ENCODE assay signal across 33 cellular contexts in genomic region chr5:178486305-178486704, GRCh38.
A peak's percentile ranks its signal among the peaks of the same experiment; 100 is the strongest.
DNase-seq lines count a peak whose midpoint lies in the region; FAIRE-seq and TF ChIP-seq lines count a peak whose summit lies in the region.
"Had no signal": no experiment of that assay in that cellular context is flagged by ENCODE, and none has a peak within 500 bp of the region (broad histone marks: within the 10 kb centered on the region; RNA-seq: fewer than 3 reads in every experiment).

No MANE protein-coding gene starts in this region.

- peaks cover 65% of the 10 kb centered on the region for H3K4me1 Mint-ChIP-seq in dendritic cell treated with granulocyte-macrophage colony-stimulating factor and Interleukin-4, amounts not matched to agents 40 ng/mL and 50 ng/mL, for 4 days (ENCODE audit: low read depth)
- H3K4me1 Mint-ChIP-seq in neural progenitor cell = peaks cover 35% of the 10 kb centered on the region

- no peak for TF ChIP-seq CTCF in NB4 (IDR thresholded peaks at IDR 0.05; ENCODE audit: low read depth, low read length)
- TF ChIP-seq CTCF in neural progenitor cell (IDR thresholded peaks at IDR 0.05) = no peak
- TF ChIP-seq CTCF in D721Med (IDR thresholded peaks at IDR 0.05; ENCODE audit: insufficient read depth, missing control alignments) = no peak

- 0 out of 22 replicates have a peak, but pooled peaks cover 0 to 5% (median 0%) of the 10 kb centered on the region in 11 experiments for H3K36me3 ChIP-seq in BLaER1 treated with 17β-estradiol and CSF1 and Interleukin-3, amounts not matched to agents 10 nM and 100 nM
- H3K36me3 ChIP-seq in neural progenitor cell = no peaks in the 10 kb centered on the region
- H3K36me3 ChIP-seq: cardiac muscle cell, ovary, SJCRH30, WERI-Rb-1 had no signal

- H3K36me3 Mint-ChIP-seq in dendritic cell treated with granulocyte-macrophage colony-stimulating factor and Interleukin-4, amounts not matched to agents 40 ng/mL and 50 ng/mL, for 4 days (ENCODE audit: low read depth) = no peaks in the 10 kb centered on the region
- H3K36me3 Mint-ChIP-seq in neural progenitor cell = peaks cover 6% of the 10 kb centered on the region
- H3K36me3 Mint-ChIP-seq: activated CD8-positive, alpha-beta memory T cell treated with anti-CD3 and anti-CD28 coated beads, Interleukin-2, amount 10 ng/mL, durations not matched to agents 7 days and 5 days; CD8-positive, alpha-beta memory T cell; naive B cell had no signal

- H4K20me1 ChIP-seq in BLaER1 treated with 17β-estradiol and CSF1 and Interleukin-3, amounts not matched to agents 10 nM and 100 nM = no peaks in the 10 kb centered on the region
- H4K20me1 ChIP-seq in neural progenitor cell (ENCODE audit: low read depth) = no peaks in the 10 kb centered on the region

- peak overlapping the region; percentile 74 for H3K27ac Mint-ChIP-seq in dendritic cell treated with granulocyte-macrophage colony-stimulating factor and Interleukin-4, amounts not matched to agents 40 ng/mL and 50 ng/mL, for 4 days
- peak overlapping the region; percentile 2 for H3K27ac Mint-ChIP-seq in neural progenitor cell
- H3K27ac Mint-ChIP-seq: activated CD4-positive, alpha-beta T cell treated with anti-CD3 and anti-CD28 coated beads, Interleukin-2, amount 10 ng/mL, durations not matched to agents 7 days and 5 days; activated CD8-positive, alpha-beta memory T cell treated with anti-CD3 and anti-CD28 coated beads, Interleukin-2, amount 10 ng/mL, durations not matched to agents 7 days and 5 days; activated naive CD8-positive, alpha-beta T cell treated with anti-CD3 and anti-CD28 coated beads for 36 hours; mesothelial cell of epicardium; naive B cell; stimulated activated naive B cell treated with anti-CD40 and anti-IgM and Interleukin-4, amounts not matched to agents 10 μg/mL and 1 μg/mL and 100 μg/mL, for 72 hours had no signal

- no peaks in the 10 kb centered on the region for H3K79me2 ChIP-seq in neural progenitor cell (ENCODE audit: low read depth)

- peaks cover 8 to 20% (median 16%) of the 10 kb centered on the region in 11 experiments; a peak in 21 of 22 replicates for H3K9me3 ChIP-seq in BLaER1 treated with 17β-estradiol and CSF1 and Interleukin-3, amounts not matched to agents 10 nM and 100 nM (replicated peaks in 1 of 11)
- no peaks in the 10 kb centered on the region for H3K9me3 ChIP-seq in neural progenitor cell (ENCODE audit: low read depth)
- H3K9me3 ChIP-seq: ovary, SJCRH30 had no signal

- H3K4me3 Mint-ChIP-seq in dendritic cell treated with granulocyte-macrophage colony-stimulating factor and Interleukin-4, amounts not matched to agents 40 ng/mL and 50 ng/mL, for 4 days = peak overlapping the region; percentile 57
- H3K4me3 Mint-ChIP-seq in neural progenitor cell = no peak overlapping the region
- H3K4me3 Mint-ChIP-seq: activated CD4-positive, alpha-beta T cell treated with anti-CD3 and anti-CD28 coated beads, Interleukin-2, amount 10 ng/mL, durations not matched to agents 7 days and 5 days; activated CD8-positive, alpha-beta memory T cell treated with anti-CD3 and anti-CD28 coated beads, Interleukin-2, amount 10 ng/mL, durations not matched to agents 7 days and 5 days; activated naive CD8-positive, alpha-beta T cell treated with anti-CD3 and anti-CD28 coated beads for 36 hours; activated T-cell treated with anti-CD3 and anti-CD28 coated beads, Interleukin-2, amount 50 U/mL, for 4 hours; CD8-positive, alpha-beta memory T cell; mesothelial cell of epicardium; naive B cell; stimulated activated naive B cell treated with anti-CD40 and anti-IgM and Interleukin-4, amounts not matched to agents 10 μg/mL and 1 μg/mL and 100 μg/mL, for 72 hours had no signal

- DNase-seq in NB4 (ENCODE audit: low read depth) = peak; percentile 93
- no peak for DNase-seq in neural progenitor cell (ENCODE audit: low spot score)
- no peak for DNase-seq in activated CD4-positive, alpha-beta T cell treated with anti-CD3 and anti-CD28 coated beads for 48 hours
- no peak for DNase-seq in NCI-H2171 treated with DMSO at 0.1 percent for 48 hours (lab: John Stamatoyannopoulos, UW)
- no peak for DNase-seq in NK-92 treated with Interleukin-12 subunit alpha and Interleukin-12 subunit beta, amount 100 ng/mL, for 24 hours (lab: John Stamatoyannopoulos, UW)
- DNase-seq in D721Med (ENCODE audit: insufficient read length, low spot score) = no peak
- DNase-seq: activated CD4-positive, alpha-beta T cell treated with anti-CD3 and anti-CD28 coated beads, Interleukin-2, amount 10 ng/mL, durations not matched to agents 7 days and 5 days; activated CD8-positive, alpha-beta memory T cell treated with anti-CD3 and anti-CD28 coated beads, Interleukin-2, amount 10 ng/mL, durations not matched to agents 7 days and 5 days; activated gamma-delta T cell; activated naive CD8-positive, alpha-beta T cell treated with anti-CD3 and anti-CD28 coated beads for 36 hours; activated T-cell treated with anti-CD3 and anti-CD28 coated beads, Interleukin-2, amount 50 U/mL, for 4 hours; CD8-positive, alpha-beta memory T cell; effector memory CD4-positive, alpha-beta T cell; EL; GOT3; head of caudate nucleus; islet precursor cell; naive B cell; NCI-H1105 treated with DMSO at 0.1 percent for 48 hours; NCI-H1930; NCI-H524 treated with DMSO at 0.1 percent for 48 hours; ovary; SJCRH30; stimulated activated naive B cell treated with anti-CD40 and anti-IgM and Interleukin-4, amounts not matched to agents 10 μg/mL and 1 μg/mL and 100 μg/mL, for 72 hours; T1000; WERI-Rb-1 had no signal

- FAIRE-seq in D721Med (lab: Jason Lieb, UNC) = no peak
- FAIRE-seq: astrocyte, RCC 7860 had no signal

- H3K27ac ChIP-seq in BLaER1 treated with 17β-estradiol and CSF1 and Interleukin-3, amounts not matched to agents 10 nM and 100 nM = peak overlapping the region in 10 of 11 experiments; percentile 31 to 85 (median 76); a peak in 20 of 22 replicates
- H3K27ac ChIP-seq in neural progenitor cell = no peak overlapping the region
- H3K27ac ChIP-seq: cardiac muscle cell, coronary artery, ovary, SJCRH30, WERI-Rb-1 had no signal

- H3K4me1 ChIP-seq in BLaER1 treated with 17β-estradiol and CSF1 and Interleukin-3, amounts not matched to agents 10 nM and 100 nM = peaks cover 36 to 79% (median 59%) of the 10 kb centered on the region in 10 experiments
- H3K4me1 ChIP-seq in neural progenitor cell = peaks cover 32% of the 10 kb centered on the region
- H3K4me1 ChIP-seq: SJCRH30 had no signal

- no peaks in the 10 kb centered on the region for H3K9me3 Mint-ChIP-seq in dendritic cell treated with granulocyte-macrophage colony-stimulating factor and Interleukin-4, amounts not matched to agents 40 ng/mL and 50 ng/mL, for 4 days
- peaks cover 18% of the 10 kb centered on the region for H3K9me3 Mint-ChIP-seq in neural progenitor cell
- H3K9me3 Mint-ChIP-seq: activated CD4-positive, alpha-beta T cell treated with anti-CD3 and anti-CD28 coated beads, Interleukin-2, amount 10 ng/mL, durations not matched to agents 7 days and 5 days; activated T-cell treated with anti-CD3 and anti-CD28 coated beads, Interleukin-2, amount 50 U/mL, for 4 hours; CD8-positive, alpha-beta memory T cell had no signal

- no peaks in the 10 kb centered on the region for H3K27me3 ChIP-seq in BLaER1 treated with 17β-estradiol and CSF1 and Interleukin-3, amounts not matched to agents 10 nM and 100 nM
- no peaks in the 10 kb centered on the region for H3K27me3 ChIP-seq in neural progenitor cell
- H3K27me3 ChIP-seq: cardiac muscle cell, ovary, SJCRH30 had no signal

- peak overlapping the region in 3 of 10 experiments; percentile 6 to 24 (median 19); a peak in 5 of 20 replicates for H3K4me3 ChIP-seq in BLaER1 treated with 17β-estradiol and CSF1 and Interleukin-3, amounts not matched to agents 10 nM and 100 nM
- H3K4me3 ChIP-seq in NB4 (ENCODE audit: low read depth, low read length) (peak overlapping the region; percentile 88), neural progenitor cell (no peak overlapping the region)
- H3K4me3 ChIP-seq: cardiac muscle cell, coronary artery, ovary, SJCRH30 had no signal

- TF ChIP-seq POLR2A in NB4 (IDR thresholded peaks at IDR 0.05; ENCODE audit: extremely low read depth, insufficient read length) = peak; percentile 14

- intact Hi-C loops in dendritic cell treated with granulocyte-macrophage colony-stimulating factor and Interleukin-4, amounts not matched to agents 40 ng/mL and 50 ng/mL, for 4 days (cut with micrococcal nuclease) = no loop called here

- H3K27me3 Mint-ChIP-seq in dendritic cell treated with granulocyte-macrophage colony-stimulating factor and Interleukin-4, amounts not matched to agents 40 ng/mL and 50 ng/mL, for 4 days = peaks cover 9% of the 10 kb centered on the region
- peaks cover 8% of the 10 kb centered on the region for H3K27me3 Mint-ChIP-seq in neural progenitor cell (ENCODE audit: insufficient read depth, low read depth)
- H3K27me3 Mint-ChIP-seq: activated CD4-positive, alpha-beta T cell treated with anti-CD3 and anti-CD28 coated beads, Interleukin-2, amount 10 ng/mL, durations not matched to agents 7 days and 5 days; activated CD8-positive, alpha-beta memory T cell treated with anti-CD3 and anti-CD28 coated beads, Interleukin-2, amount 10 ng/mL, durations not matched to agents 7 days and 5 days; activated naive CD8-positive, alpha-beta T cell treated with anti-CD3 and anti-CD28 coated beads for 36 hours had no signal

- H3K4me2 ChIP-seq in BLaER1 treated with 17β-estradiol and CSF1 and Interleukin-3, amounts not matched to agents 10 nM and 100 nM = peak overlapping the region; percentile 67 to 88 (median 79)
- peak overlapping the region; percentile 42 for H3K4me2 ChIP-seq in neural progenitor cell

- peaks cover 24% of the 10 kb centered on the region for H3F3A ChIP-seq in neural progenitor cell (ENCODE audit: low read depth)

- peak overlapping the region in 10 of 11 experiments; percentile 45 to 70 (median 60); a peak in 19 of 22 replicates for H3K9ac ChIP-seq in BLaER1 treated with 17β-estradiol and CSF1 and Interleukin-3, amounts not matched to agents 10 nM and 100 nM
- H3K9ac ChIP-seq in neural progenitor cell = no peak overlapping the region

- H2AFZ ChIP-seq in neural progenitor cell (replicated peaks) = no peak overlapping the region
